Comparison of ENCODE assay signal across 8 cellular contexts in genomic region chrX:123830309-123830708, GRCh38.
DNase-seq lines count a peak whose midpoint lies in the region; ATAC-seq lines count a peak whose summit lies in the region.

No MANE protein-coding gene starts in this region.

- DNase-seq in ACHN = peak; percentile 90
- DNase-seq in NCI-H187 treated with DMSO at 0.1 percent for 48 hours (lab: John Stamatoyannopoulos, UW) = peak; percentile 84
- DNase-seq in germinal center (ENCODE audit: low spot score) = peak; percentile 63
- no peak for DNase-seq in NCI-H1436 treated with DMSO at 0.1 percent for 48 hours (lab: John Stamatoyannopoulos, UW)
- no peak for DNase-seq in NCI-H1694 (lab: John Stamatoyannopoulos, UW)

- in situ Hi-C loops in ACHN (cut with HindIII; ENCODE audit: low pct_ligation_motif_present, low pct_unique_long_range_greater_than_20kb, low sequenced_read_pairs) = no loop called here

- ATAC-seq in GM18499 (IDR thresholded peaks at IDR 0.05; ENCODE audit: insufficient read depth, unreplicated experiment) (peak; percentile 93), HG02763 (IDR thresholded peaks at IDR 0.05; ENCODE audit: unreplicated experiment) (peak; percentile 77), GM19023 (IDR thresholded peaks at IDR 0.05; ENCODE audit: unreplicated experiment) (no peak)

Comparison
In these comparisons a context has a peak if more than half of its experiments do, and no peak if none do; other contexts are left out.
1. DNase-seq: peak in ACHN (single experiment), NCI-H187 treated with DMSO at 0.1 percent for 48 hours (single experiment) and germinal center (single experiment); none in NCI-H1436 treated with DMSO at 0.1 percent for 48 hours (single experiment) and NCI-H1694 (single experiment).